38 cellular contexts compared by ENCODE assay signal in genomic region chr16:84920333-84920732, GRCh38.
"Had no signal": no experiment of that assay in that cellular context is flagged by ENCODE, and none has a peak within 500 bp of the region (broad histone marks: within the 10 kb centered on the region; RNA-seq: fewer than 3 reads in every experiment).

No MANE protein-coding gene starts in this region.

- H3K36me3 ChIP-seq: breast epithelium, Peyer's patch, WERI-Rb-1 had no signal

- FAIRE-seq: astrocyte had no signal

- DNase-seq: activated CD4-positive, alpha-beta memory T cell treated with anti-CD3 and anti-CD28 coated beads, Interleukin-2, amount 10 ng/mL, durations not matched to agents 7 days and 5 days; activated CD4-positive, alpha-beta T cell treated with anti-CD3 and anti-CD28 coated beads for 1 hour; activated CD4-positive, alpha-beta T cell treated with anti-CD3 and anti-CD28 coated beads for 48 hours; activated CD4-positive, CD25-positive, alpha-beta regulatory T cell; activated CD8-positive, alpha-beta memory T cell treated with anti-CD3 and anti-CD28 coated beads for 24 hours; activated CD8-positive, alpha-beta memory T cell treated with anti-CD3 and anti-CD28 coated beads, Interleukin-2, amount 10 ng/mL, durations not matched to agents 7 days and 5 days; activated gamma-delta T cell; activated naive CD4-positive, alpha-beta T cell treated with Interleukin-2 at 50 U/mL for 16 hours; activated naive CD8-positive, alpha-beta T cell treated with anti-CD3 and anti-CD28 coated beads, Interleukin-2, amount 10 ng/mL, durations not matched to agents 7 days and 5 days; activated T-cell treated with anti-CD3 and anti-CD28 coated beads, Interleukin-2, amount 50 U/mL, for 1 hour; activated T-cell treated with anti-CD3 and anti-CD28 coated beads, Interleukin-2, amount 50 U/mL, for 72 hours; body of pancreas; caudate nucleus; MM.1S; MV-4-11; NCI-H1092; NCI-H1436 treated with DMSO at 0.1 percent for 48 hours; NCI-H1694 treated with DMSO at 0.1 percent for 48 hours; NCI-H2029; NCI-H2171; NCI-H510A; NCI-H526; NCI-H748 treated with DMSO at 0.1 percent for 48 hours; NK-92 treated with Interleukin-12 subunit alpha and Interleukin-12 subunit beta, amount 100 ng/mL, for 24 hours; PC-3; Peyer's patch; RPMI8226; SIG-M5; SW 1271; T-helper 1 cell; T-helper 2 cell; T-helper 9 cell; WERI-Rb-1 had no signal

- H3K4me2 ChIP-seq: KMS-11 had no signal

- H3K27ac Mint-ChIP-seq: activated CD4-positive, alpha-beta memory T cell treated with anti-CD3 and anti-CD28 coated beads, Interleukin-2, amount 10 ng/mL, durations not matched to agents 7 days and 5 days; activated CD8-positive, alpha-beta memory T cell treated with anti-CD3 and anti-CD28 coated beads, Interleukin-2, amount 10 ng/mL, durations not matched to agents 7 days and 5 days; activated naive CD4-positive, alpha-beta T cell treated with anti-CD3 and anti-CD28 coated beads, Interleukin-2, amount 50 U/mL, for 24 hours; activated naive CD8-positive, alpha-beta T cell treated with anti-CD3 and anti-CD28 coated beads, Interleukin-2, amount 10 ng/mL, durations not matched to agents 7 days and 5 days; activated T-cell treated with anti-CD3 and anti-CD28 coated beads, Interleukin-2, amount 50 U/mL, for 72 hours; activated T-helper 17 cell treated with anti-CD3 and anti-CD28 coated beads, Interleukin-2, amount 50 U/mL, for 72 hours had no signal

- H3K4me1 Mint-ChIP-seq: activated CD4-positive, alpha-beta memory T cell treated with anti-CD3 and anti-CD28 coated beads, Interleukin-2, amount 10 ng/mL, durations not matched to agents 7 days and 5 days; activated CD8-positive, alpha-beta memory T cell treated with anti-CD3 and anti-CD28 coated beads, Interleukin-2, amount 10 ng/mL, durations not matched to agents 7 days and 5 days; activated naive CD4-positive, alpha-beta T cell treated with anti-CD3 and anti-CD28 coated beads, Interleukin-2, amount 50 U/mL, for 24 hours; activated naive CD8-positive, alpha-beta T cell treated with anti-CD3 and anti-CD28 coated beads, Interleukin-2, amount 10 ng/mL, durations not matched to agents 7 days and 5 days; activated T-helper 17 cell treated with anti-CD3 and anti-CD28 coated beads, Interleukin-2, amount 50 U/mL, for 72 hours had no signal

- H3K36me3 Mint-ChIP-seq: activated CD8-positive, alpha-beta memory T cell treated with anti-CD3 and anti-CD28 coated beads, Interleukin-2, amount 10 ng/mL, durations not matched to agents 7 days and 5 days; activated naive CD4-positive, alpha-beta T cell treated with anti-CD3 and anti-CD28 coated beads, Interleukin-2, amount 50 U/mL, for 24 hours; activated naive CD8-positive, alpha-beta T cell treated with anti-CD3 and anti-CD28 coated beads, Interleukin-2, amount 10 ng/mL, durations not matched to agents 7 days and 5 days had no signal

- H3K4me3 ChIP-seq: body of pancreas, breast epithelium, Peyer's patch had no signal

- H3K27ac ChIP-seq: body of pancreas, breast epithelium, KMS-11, WERI-Rb-1 had no signal

- H3K9ac ChIP-seq: KMS-11 had no signal

- H3K9me3 ChIP-seq: body of pancreas, breast epithelium, Peyer's patch had no signal

- H3K27me3 ChIP-seq: body of pancreas, Peyer's patch had no signal

- H3K9me3 Mint-ChIP-seq: activated CD4-positive, alpha-beta memory T cell treated with anti-CD3 and anti-CD28 coated beads, Interleukin-2, amount 10 ng/mL, durations not matched to agents 7 days and 5 days; activated naive CD4-positive, alpha-beta T cell treated with anti-CD3 and anti-CD28 coated beads, Interleukin-2, amount 50 U/mL, for 24 hours; activated naive CD8-positive, alpha-beta T cell treated with anti-CD3 and anti-CD28 coated beads, Interleukin-2, amount 10 ng/mL, durations not matched to agents 7 days and 5 days; activated T-cell treated with anti-CD3 and anti-CD28 coated beads, Interleukin-2, amount 50 U/mL, for 72 hours; activated T-helper 17 cell treated with anti-CD3 and anti-CD28 coated beads, Interleukin-2, amount 50 U/mL, for 72 hours had no signal

- ATAC-seq: activated CD8-positive, alpha-beta memory T cell treated with anti-CD3 and anti-CD28 coated beads, Interleukin-2, amount 10 ng/mL, durations not matched to agents 7 days and 5 days; activated T-cell treated with anti-CD3 and anti-CD28 coated beads, Interleukin-2, amount 50 U/mL, for 72 hours; activated T-helper 17 cell treated with anti-CD3 and anti-CD28 coated beads, Interleukin-2, amount 50 U/mL, for 72 hours; body of pancreas; PC-3 had no signal

- H3K4me3 Mint-ChIP-seq: activated CD4-positive, alpha-beta memory T cell treated with anti-CD3 and anti-CD28 coated beads, Interleukin-2, amount 10 ng/mL, durations not matched to agents 7 days and 5 days; activated CD8-positive, alpha-beta memory T cell treated with anti-CD3 and anti-CD28 coated beads, Interleukin-2, amount 10 ng/mL, durations not matched to agents 7 days and 5 days; activated naive CD4-positive, alpha-beta T cell treated with anti-CD3 and anti-CD28 coated beads, Interleukin-2, amount 50 U/mL, for 24 hours; activated naive CD8-positive, alpha-beta T cell treated with anti-CD3 and anti-CD28 coated beads, Interleukin-2, amount 10 ng/mL, durations not matched to agents 7 days and 5 days; activated T-cell treated with anti-CD3 and anti-CD28 coated beads, Interleukin-2, amount 50 U/mL, for 72 hours; activated T-helper 17 cell treated with anti-CD3 and anti-CD28 coated beads, Interleukin-2, amount 50 U/mL, for 72 hours had no signal
